Comparison of ENCODE assay signal across 15 cellular contexts in genomic region chr14:98966465-98967162, GRCh38.
A peak's percentile ranks its signal among the peaks of the same experiment; 100 is the strongest.
DNase-seq lines count a peak whose midpoint lies in the region; ATAC-seq, FAIRE-seq and TF ChIP-seq lines count a peak whose summit lies in the region.
"Had no signal": no experiment of that assay in that cellular context is flagged by ENCODE, and none has a peak within 500 bp of the region (broad histone marks: within the 10 kb centered on the region; RNA-seq: fewer than 3 reads in every experiment).

No MANE protein-coding gene starts in this region.

- no peak overlapping the region for H2AFZ ChIP-seq in keratinocyte (ENCODE audit: control insufficient read depth, low read length)

- H3K9me1 ChIP-seq in keratinocyte (ENCODE audit: control insufficient read depth, extremely low read depth, insufficient read depth, low read length): no peaks in the 10 kb centered on the region

- no peaks in the 10 kb centered on the region for H3K36me3 Mint-ChIP-seq in activated CD4-positive, alpha-beta T cell treated with anti-CD3 and anti-CD28 coated beads for 36 hours (ENCODE audit: low read depth)
- no peaks in the 10 kb centered on the region for H3K36me3 Mint-ChIP-seq in activated CD4-positive, alpha-beta T cell treated with anti-CD3 and anti-CD28 coated beads, Interleukin-2, amount 10 ng/mL, durations not matched to agents 24 days and 14 days (ENCODE audit: low read depth)
- H3K36me3 Mint-ChIP-seq in CD8-positive, alpha-beta memory T cell: no peaks in the 10 kb centered on the region
- no peaks in the 10 kb centered on the region for H3K36me3 Mint-ChIP-seq in activated naive CD8-positive, alpha-beta T cell treated with anti-CD3 and anti-CD28 coated beads, Interleukin-2, amount 50 U/mL, for 24 hours (ENCODE audit: low read depth)
- no peaks in the 10 kb centered on the region for H3K36me3 Mint-ChIP-seq in activated CD8-positive, alpha-beta T cell treated with anti-CD3 and anti-CD28 coated beads for 36 hours (ENCODE audit: low read depth)
- no peaks in the 10 kb centered on the region for H3K36me3 Mint-ChIP-seq in CD4-positive, alpha-beta memory T cell
- H3K36me3 Mint-ChIP-seq: CD14-positive monocyte had no signal

- H3K4me2 ChIP-seq in keratinocyte (ENCODE audit: control insufficient read depth, extremely low read depth, insufficient read depth, low read depth, low read length): peak overlapping the region; percentile 0

- ATAC-seq in activated CD4-positive, alpha-beta T cell treated with anti-CD3 and anti-CD28 coated beads for 36 hours: peak; percentile 19
- peak; percentile 27 for ATAC-seq in activated naive CD8-positive, alpha-beta T cell treated with anti-CD3 and anti-CD28 coated beads, Interleukin-2, amount 50 U/mL, for 24 hours
- ATAC-seq in activated CD8-positive, alpha-beta T cell treated with anti-CD3 and anti-CD28 coated beads for 36 hours: no peak
- no peak for ATAC-seq in HG02759 (IDR thresholded peaks at IDR 0.05; ENCODE audit: unreplicated experiment)

- peaks cover 26% of the 10 kb centered on the region for H3K4me1 Mint-ChIP-seq in activated CD4-positive, alpha-beta T cell treated with anti-CD3 and anti-CD28 coated beads for 36 hours
- H3K4me1 Mint-ChIP-seq in activated CD4-positive, alpha-beta T cell treated with anti-CD3 and anti-CD28 coated beads, Interleukin-2, amount 10 ng/mL, durations not matched to agents 24 days and 14 days: peaks cover 18% of the 10 kb centered on the region
- H3K4me1 Mint-ChIP-seq in CD8-positive, alpha-beta memory T cell: peaks cover 33 to 49% (median 45%) of the 10 kb centered on the region in 3 donors
- H3K4me1 Mint-ChIP-seq in activated naive CD8-positive, alpha-beta T cell treated with anti-CD3 and anti-CD28 coated beads, Interleukin-2, amount 50 U/mL, for 24 hours: peaks cover 27% of the 10 kb centered on the region
- peaks cover 31% of the 10 kb centered on the region for H3K4me1 Mint-ChIP-seq in activated CD8-positive, alpha-beta T cell treated with anti-CD3 and anti-CD28 coated beads for 36 hours (ENCODE audit: low read depth)
- peaks cover 24 to 45% (median 33%) of the 10 kb centered on the region in 4 donors for H3K4me1 Mint-ChIP-seq in CD4-positive, alpha-beta memory T cell
- H3K4me1 Mint-ChIP-seq: CD14-positive monocyte had no signal

- DNase-seq in activated CD4-positive, alpha-beta T cell treated with anti-CD3 and anti-CD28 coated beads for 36 hours: no peak
- DNase-seq in activated CD4-positive, alpha-beta T cell treated with anti-CD3 and anti-CD28 coated beads, Interleukin-2, amount 10 ng/mL, durations not matched to agents 24 days and 14 days: no peak
- DNase-seq in CD8-positive, alpha-beta memory T cell: no peak
- no peak for DNase-seq in activated naive CD8-positive, alpha-beta T cell treated with anti-CD3 and anti-CD28 coated beads, Interleukin-2, amount 50 U/mL, for 24 hours
- DNase-seq in keratinocyte (ENCODE audit: low read depth, low spot score): no peak
- no peak for DNase-seq in activated CD8-positive, alpha-beta T cell treated with anti-CD3 and anti-CD28 coated beads for 36 hours
- no peak for DNase-seq in CD4-positive, alpha-beta memory T cell
- DNase-seq: DMS 273 treated with DMSO at 0.1 percent for 48 hours, HCEC 1CT, HFFc6, IMR-90 had no signal

- H3K9me3 ChIP-seq in CD8-positive, alpha-beta memory T cell (ENCODE audit: low read length): no peaks in the 10 kb centered on the region
- no peaks in the 10 kb centered on the region for H3K9me3 ChIP-seq in keratinocyte (ENCODE audit: control insufficient read depth, low read depth, low read length)
- no peaks in the 10 kb centered on the region for H3K9me3 ChIP-seq in CD4-positive, alpha-beta memory T cell (ENCODE audit: control insufficient read depth in 1 of 2, low read length in 2 of 2)

- H3K79me2 ChIP-seq in keratinocyte (ENCODE audit: control insufficient read depth, insufficient read depth, low read length): no peaks in the 10 kb centered on the region

- peak; percentile 55 for FAIRE-seq in keratinocyte (lab: Jason Lieb, UNC)
- FAIRE-seq: GM18507 had no signal

- H3K4me3 Mint-ChIP-seq in activated CD4-positive, alpha-beta T cell treated with anti-CD3 and anti-CD28 coated beads for 36 hours: no peak overlapping the region
- no peak overlapping the region for H3K4me3 Mint-ChIP-seq in activated CD4-positive, alpha-beta T cell treated with anti-CD3 and anti-CD28 coated beads, Interleukin-2, amount 10 ng/mL, durations not matched to agents 24 days and 14 days
- peak overlapping the region in 1 of 7 donors; percentile 1 for H3K4me3 Mint-ChIP-seq in CD8-positive, alpha-beta memory T cell
- H3K4me3 Mint-ChIP-seq in activated naive CD8-positive, alpha-beta T cell treated with anti-CD3 and anti-CD28 coated beads, Interleukin-2, amount 50 U/mL, for 24 hours: no peak overlapping the region
- H3K4me3 Mint-ChIP-seq in activated CD8-positive, alpha-beta T cell treated with anti-CD3 and anti-CD28 coated beads for 36 hours: no peak overlapping the region
- H3K4me3 Mint-ChIP-seq in CD4-positive, alpha-beta memory T cell: no peak overlapping the region
- H3K4me3 Mint-ChIP-seq: HFFc6 had no signal

- peaks cover 25% of the 10 kb centered on the region for H3K4me1 ChIP-seq in CD8-positive, alpha-beta memory T cell (ENCODE audit: insufficient read depth, low read length)
- H3K4me1 ChIP-seq in keratinocyte (ENCODE audit: control insufficient read depth, extremely low read depth, insufficient read depth, low read length): peaks cover 15% of the 10 kb centered on the region
- peaks cover 27% of the 10 kb centered on the region for H3K4me1 ChIP-seq in CD4-positive, alpha-beta memory T cell (ENCODE audit: insufficient read depth, low read length)

- intact Hi-C loops in activated CD4-positive, alpha-beta T cell treated with anti-CD3 and anti-CD28 coated beads for 36 hours (cut with DNase I, micrococcal nuclease): no loop called here
- intact Hi-C loops in activated CD4-positive, alpha-beta T cell treated with anti-CD3 and anti-CD28 coated beads, Interleukin-2, amount 10 ng/mL, durations not matched to agents 24 days and 14 days (cut with micrococcal nuclease): no loop called here
- intact Hi-C loops in activated CD8-positive, alpha-beta T cell treated with anti-CD3 and anti-CD28 coated beads for 36 hours (cut with micrococcal nuclease): no loop called here
- intact Hi-C loops in CD4-positive, alpha-beta memory T cell (cut with micrococcal nuclease): no loop called here

- H3K27ac ChIP-seq in CD8-positive, alpha-beta memory T cell (ENCODE audit: low read depth, low read length): no peak overlapping the region
- no peak overlapping the region for H3K27ac ChIP-seq in keratinocyte (ENCODE audit: control insufficient read depth, insufficient read depth, low read length)
- H3K27ac ChIP-seq in CD4-positive, alpha-beta memory T cell (ENCODE audit: low read depth, low read length): no peak overlapping the region
- H3K27ac ChIP-seq: 22Rv1 had no signal

- no peaks in the 10 kb centered on the region for H3K36me3 ChIP-seq in CD8-positive, alpha-beta memory T cell (ENCODE audit: insufficient read depth, low read length)
- no peaks in the 10 kb centered on the region for H3K36me3 ChIP-seq in keratinocyte (ENCODE audit: control insufficient read depth in 2 of 2, extremely low read depth in 1 of 2, insufficient read depth in 2 of 2, low read length in 2 of 2)
- no peaks in the 10 kb centered on the region for H3K36me3 ChIP-seq in CD4-positive, alpha-beta memory T cell (ENCODE audit: insufficient read depth, low read length)

- no peaks in the 10 kb centered on the region for H3K27me3 ChIP-seq in CD8-positive, alpha-beta memory T cell (ENCODE audit: insufficient read depth, low read length, poor library complexity, severe bottlenecking)
- H3K27me3 ChIP-seq in keratinocyte (ENCODE audit: control insufficient read depth, extremely low read depth, insufficient read depth, low read length): no peaks in the 10 kb centered on the region
- H3K27me3 ChIP-seq in CD4-positive, alpha-beta memory T cell (ENCODE audit: insufficient read depth, low read length): no peaks in the 10 kb centered on the region

- H4K20me1 ChIP-seq in keratinocyte (ENCODE audit: control insufficient read depth, extremely low read depth, insufficient read depth, low read length): no peaks in the 10 kb centered on the region

- dilution Hi-C loops in keratinocyte (cut with MboI; ENCODE audit: extremely low pct_ligation_motif_present, low sequenced_read_pairs): no loop called here

- no peaks in the 10 kb centered on the region for H3K27me3 Mint-ChIP-seq in activated CD4-positive, alpha-beta T cell treated with anti-CD3 and anti-CD28 coated beads for 36 hours
- H3K27me3 Mint-ChIP-seq in activated CD4-positive, alpha-beta T cell treated with anti-CD3 and anti-CD28 coated beads, Interleukin-2, amount 10 ng/mL, durations not matched to agents 24 days and 14 days: peaks cover 11% of the 10 kb centered on the region
- no peaks in the 10 kb centered on the region for H3K27me3 Mint-ChIP-seq in CD8-positive, alpha-beta memory T cell
- no peaks in the 10 kb centered on the region for H3K27me3 Mint-ChIP-seq in activated naive CD8-positive, alpha-beta T cell treated with anti-CD3 and anti-CD28 coated beads, Interleukin-2, amount 50 U/mL, for 24 hours
- H3K27me3 Mint-ChIP-seq in activated CD8-positive, alpha-beta T cell treated with anti-CD3 and anti-CD28 coated beads for 36 hours: no peaks in the 10 kb centered on the region
- no peaks in the 10 kb centered on the region for H3K27me3 Mint-ChIP-seq in CD4-positive, alpha-beta memory T cell

- peaks cover 1% of the 10 kb centered on the region for H3K9me3 Mint-ChIP-seq in activated CD4-positive, alpha-beta T cell treated with anti-CD3 and anti-CD28 coated beads for 36 hours (ENCODE audit: low read depth)
- peaks cover 3% of the 10 kb centered on the region for H3K9me3 Mint-ChIP-seq in activated CD4-positive, alpha-beta T cell treated with anti-CD3 and anti-CD28 coated beads, Interleukin-2, amount 10 ng/mL, durations not matched to agents 24 days and 14 days
- no peaks in the 10 kb centered on the region for H3K9me3 Mint-ChIP-seq in CD8-positive, alpha-beta memory T cell
- no peaks in the 10 kb centered on the region for H3K9me3 Mint-ChIP-seq in activated naive CD8-positive, alpha-beta T cell treated with anti-CD3 and anti-CD28 coated beads, Interleukin-2, amount 50 U/mL, for 24 hours
- H3K9me3 Mint-ChIP-seq in activated CD8-positive, alpha-beta T cell treated with anti-CD3 and anti-CD28 coated beads for 36 hours: no peaks in the 10 kb centered on the region
- H3K9me3 Mint-ChIP-seq in CD4-positive, alpha-beta memory T cell: peaks cover 0 to 3% (median 0%) of the 10 kb centered on the region in 8 donors

- no peak overlapping the region for H3K9ac ChIP-seq in keratinocyte (ENCODE audit: control insufficient read depth, extremely low read depth, insufficient read depth, low read length)

- no peak for TF ChIP-seq CTCF in keratinocyte (optimal IDR thresholded peaks at IDR 0.05 in 1 of 3, IDR thresholded peaks at IDR 0.05 in 1 of 3, conservative IDR thresholded peaks at IDR 0.05 in 1 of 3; ENCODE audit: extremely low read depth in 1 of 3, insufficient read depth in 2 of 3, low read length in 3 of 3)
- TF ChIP-seq CTCF in activated CD8-positive, alpha-beta T cell treated with anti-CD3 and anti-CD28 coated beads for 36 hours (IDR thresholded peaks at IDR 0.05): no peak

- H3K27ac Mint-ChIP-seq in activated CD4-positive, alpha-beta T cell treated with anti-CD3 and anti-CD28 coated beads for 36 hours: no peak overlapping the region
- H3K27ac Mint-ChIP-seq in activated CD4-positive, alpha-beta T cell treated with anti-CD3 and anti-CD28 coated beads, Interleukin-2, amount 10 ng/mL, durations not matched to agents 24 days and 14 days: no peak overlapping the region
- H3K27ac Mint-ChIP-seq in CD8-positive, alpha-beta memory T cell: peak overlapping the region in 6 of 8 donors; percentile 12 to 93 (median 44)
- H3K27ac Mint-ChIP-seq in activated naive CD8-positive, alpha-beta T cell treated with anti-CD3 and anti-CD28 coated beads, Interleukin-2, amount 50 U/mL, for 24 hours: no peak overlapping the region
- H3K27ac Mint-ChIP-seq in activated CD8-positive, alpha-beta T cell treated with anti-CD3 and anti-CD28 coated beads for 36 hours: no peak overlapping the region
- H3K27ac Mint-ChIP-seq in CD4-positive, alpha-beta memory T cell: peak overlapping the region in 2 of 7 donors; percentile 11 to 24
- H3K27ac Mint-ChIP-seq: CD14-positive monocyte, HFFc6 had no signal

- CTCF ChIA-PET in activated CD4-positive, alpha-beta T cell treated with anti-CD3 and anti-CD28 coated beads for 36 hours (lab: Charles Lee): interaction anchor here (0.6 to 1.1 kb wide), 2 partner anchors 53 to 656 kb away, joined by 3 read pairs; no protein-coding TSS in a partner anchor
- CTCF ChIA-PET in CD8-positive, alpha-beta memory T cell (lab: Charles Lee): interaction anchor here (1.2 kb wide), 1 partner anchor 18 kb away, joined by 4 read pairs; no protein-coding TSS in a partner anchor
- CTCF ChIA-PET in activated CD8-positive, alpha-beta T cell treated with anti-CD3 and anti-CD28 coated beads for 36 hours (lab: Charles Lee): interaction anchor here (1.4 kb wide), 1 partner anchor 11 kb away, joined by 3 read pairs; no protein-coding TSS in a partner anchor
- CTCF ChIA-PET in CD4-positive, alpha-beta memory T cell (lab: Charles Lee; ENCODE audit: partially characterized antibody): no interaction called here

- H3K4me3 ChIP-seq in CD8-positive, alpha-beta memory T cell (ENCODE audit: low read length): no peak overlapping the region
- H3K4me3 ChIP-seq in keratinocyte (ENCODE audit: control insufficient read depth in 2 of 3, extremely low read depth in 1 of 3, insufficient read depth in 2 of 3, low read depth in 1 of 3, low read length in 3 of 3): no peak overlapping the region
- H3K4me3 ChIP-seq in CD4-positive, alpha-beta memory T cell (ENCODE audit: low read length in 2 of 2): no peak overlapping the region

- POLR2A ChIA-PET in activated CD4-positive, alpha-beta T cell treated with anti-CD3 and anti-CD28 coated beads for 36 hours (lab: Charles Lee): no interaction called here
- POLR2A ChIA-PET in CD8-positive, alpha-beta memory T cell (lab: Charles Lee): no interaction called here
- POLR2A ChIA-PET in activated CD8-positive, alpha-beta T cell treated with anti-CD3 and anti-CD28 coated beads for 36 hours (lab: Charles Lee): no interaction called here
- POLR2A ChIA-PET in CD4-positive, alpha-beta memory T cell (lab: Charles Lee; ENCODE audit: partially characterized antibody): no interaction called here

Comparison
In these comparisons a context has a peak if more than half of its experiments do, and no peak if none do; other contexts are left out.
1. ATAC-seq: peak in activated CD4-positive, alpha-beta T cell treated with anti-CD3 and anti-CD28 coated beads for 36 hours (single experiment) and activated naive CD8-positive, alpha-beta T cell treated with anti-CD3 and anti-CD28 coated beads, Interleukin-2, amount 50 U/mL, for 24 hours (single experiment); none in activated CD8-positive, alpha-beta T cell treated with anti-CD3 and anti-CD28 coated beads for 36 hours (single experiment) and HG02759 (single experiment).
2. H3K27ac Mint-ChIP-seq: peak in CD8-positive, alpha-beta memory T cell (6 of 8); none in activated CD4-positive, alpha-beta T cell treated with anti-CD3 and anti-CD28 coated beads for 36 hours (single experiment), activated CD4-positive, alpha-beta T cell treated with anti-CD3 and anti-CD28 coated beads, Interleukin-2, amount 10 ng/mL, durations not matched to agents 24 days and 14 days (single experiment), activated naive CD8-positive, alpha-beta T cell treated with anti-CD3 and anti-CD28 coated beads, Interleukin-2, amount 50 U/mL, for 24 hours (single experiment) and activated CD8-positive, alpha-beta T cell treated with anti-CD3 and anti-CD28 coated beads for 36 hours (single experiment).